In the genomic region with DNA sequence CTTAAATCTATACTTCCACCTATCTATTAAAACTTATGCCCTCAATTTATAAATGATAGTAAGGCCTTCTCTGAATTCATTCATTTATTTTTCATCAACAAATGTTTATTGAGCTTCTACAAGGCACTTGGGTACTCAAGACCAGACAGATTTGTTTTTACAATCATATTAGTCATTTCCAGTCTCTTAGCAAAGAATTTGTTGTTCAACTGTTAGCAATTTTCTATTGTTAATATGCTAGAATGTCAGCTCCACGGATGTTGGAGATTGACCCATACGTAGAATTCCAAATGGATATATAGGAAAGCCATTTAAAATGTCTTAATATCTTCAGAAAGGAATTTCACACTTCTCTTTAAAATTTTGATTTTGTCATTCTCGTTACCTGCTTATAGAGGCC, we compare ENCODE assay signal across 14 cellular contexts. TPM values are rescaled to one million over a fixed set of nuclear protein-coding genes. Genes with fewer than 3 reads are reported as not detected.
DNase-seq lines count a peak whose midpoint lies in the region; ATAC-seq and TF ChIP-seq lines count a peak whose summit lies in the region.
"Had no signal": no experiment of that assay in that cellular context is flagged by ENCODE, and none has a peak within 500 bp of the region (broad histone marks: within the 10 kb centered on the region; RNA-seq: fewer than 3 reads in every experiment).

No MANE protein-coding gene starts in this region.

- WGBS in spleen, 5 donors, result 88 to 99% (median 98%) methylated on average over 3 of the region's 3 CpGs
- WGBS in body of pancreas, 2 donors, result 88 to 96% methylated on average over 3 of the region's 3 CpGs

- H3K4me3 Mint-ChIP-seq in IgD-negative memory B cell, result peak overlapping the region in 2 of 4 donors; percentile 30 to 93
- H3K4me3 Mint-ChIP-seq in effector memory CD8-positive, alpha-beta T cell, result peak overlapping the region; percentile 77 to 96
- H3K4me3 Mint-ChIP-seq: activated naive CD4-positive, alpha-beta T cell treated with anti-CD3 and anti-CD28 coated beads, Interleukin-2, amount 50 U/mL, for 24 hours had no signal

- H3K27me3 Mint-ChIP-seq in IgD-negative memory B cell, result no peaks in the 10 kb centered on the region
- H3K27me3 Mint-ChIP-seq in effector memory CD8-positive, alpha-beta T cell, result no peaks in the 10 kb centered on the region
- H3K27me3 Mint-ChIP-seq: activated naive CD4-positive, alpha-beta T cell treated with anti-CD3 and anti-CD28 coated beads, Interleukin-2, amount 50 U/mL, for 24 hours had no signal

- H2AFZ ChIP-seq in osteoblast (ENCODE audit: low read length), result no peak overlapping the region

- TF ChIP-seq CTCF in osteoblast (IDR thresholded peaks at IDR 0.05; ENCODE audit: extremely low read depth, low read depth, low read length) (no peak), spleen (IDR thresholded peaks at IDR 0.05 in 8 of 11, conservative IDR thresholded peaks at IDR 0.05 in 3 of 11) (no peak), body of pancreas (IDR thresholded peaks at IDR 0.05) (no peak)

- no peaks in the 10 kb centered on the region for H3K27me3 ChIP-seq in osteoblast (ENCODE audit: insufficient read depth, low read length)
- no peaks in the 10 kb centered on the region for H3K27me3 ChIP-seq in spleen (replicated peaks in 1 of 7)
- no peaks in the 10 kb centered on the region for H3K27me3 ChIP-seq in body of pancreas

- H3K4me1 ChIP-seq in osteoblast (ENCODE audit: insufficient read depth, low read length) (peaks cover 77% of the 10 kb centered on the region), spleen (peaks cover 16 to 95% (median 76%) of the 10 kb centered on the region in 6 donors), body of pancreas (peaks cover 83% of the 10 kb centered on the region)

- no peak for TF ChIP-seq POLR2A in spleen (IDR thresholded peaks at IDR 0.05)
- TF ChIP-seq POLR2A in body of pancreas (IDR thresholded peaks at IDR 0.05), result no peak

- ATAC-seq in effector memory CD8-positive, alpha-beta T cell (replicated peaks), result no peak
- ATAC-seq in body of pancreas, result no peak
- ATAC-seq: HCT116 had no signal

- H3K36me3 Mint-ChIP-seq in IgD-negative memory B cell, result peaks cover 13% of the 10 kb centered on the region
- H3K36me3 Mint-ChIP-seq in effector memory CD8-positive, alpha-beta T cell (ENCODE audit: insufficient read depth), result peaks cover 44% of the 10 kb centered on the region

- H3K4me1 Mint-ChIP-seq in IgD-negative memory B cell, result peaks cover 36 to 74% (median 54%) of the 10 kb centered on the region in 3 donors
- peaks cover 39 to 68% of the 10 kb centered on the region in 2 donors for H3K4me1 Mint-ChIP-seq in effector memory CD8-positive, alpha-beta T cell (ENCODE audit: low read depth in 2 of 2)

- intact Hi-C loops in spleen (cut with DNase I; ENCODE audit: low total_unique reads), result no loop called here
- intact Hi-C loops in body of pancreas (cut with DNase I), result no loop called here

- H4K20me1 ChIP-seq in osteoblast (ENCODE audit: insufficient read depth, low read length), result no peaks in the 10 kb centered on the region

- H3K36me3 ChIP-seq in osteoblast (ENCODE audit: insufficient read depth, low read length), result peaks cover 57% of the 10 kb centered on the region
- peaks cover 0 to 61% (median 22%) of the 10 kb centered on the region in 6 donors for H3K36me3 ChIP-seq in spleen
- peaks cover 1 to 4% of the 10 kb centered on the region in 2 donors for H3K36me3 ChIP-seq in body of pancreas (replicated peaks in 1 of 2; ENCODE audit: insufficient read depth in 1 of 2, low read depth in 2 of 2)
- H3K36me3 ChIP-seq: prostate gland had no signal

- H3K9me3 Mint-ChIP-seq in IgD-negative memory B cell, result no peaks in the 10 kb centered on the region
- H3K9me3 Mint-ChIP-seq in effector memory CD8-positive, alpha-beta T cell, result no peaks in the 10 kb centered on the region
- H3K9me3 Mint-ChIP-seq: activated naive CD4-positive, alpha-beta T cell treated with anti-CD3 and anti-CD28 coated beads, Interleukin-2, amount 50 U/mL, for 24 hours had no signal

- H3K27ac Mint-ChIP-seq in IgD-negative memory B cell, result peak overlapping the region; percentile 59 to 92 (median 83)
- H3K27ac Mint-ChIP-seq in effector memory CD8-positive, alpha-beta T cell, result peak overlapping the region; percentile 89 to 94

- peaks cover 64% of the 10 kb centered on the region for H3K79me2 ChIP-seq in osteoblast (ENCODE audit: insufficient read depth, low read length)

- DNase-seq in AG08395 (ENCODE audit: low spot score), result peak; percentile 43
- DNase-seq in effector memory CD8-positive, alpha-beta T cell, result no peak
- DNase-seq in osteoblast (ENCODE audit: insufficient read length, low spot score, missing footprints), result peak; percentile 78
- DNase-seq in spleen, result no peak
- no peak for DNase-seq in activated CD4-positive, alpha-beta T cell treated with anti-CD3 and anti-CD28 coated beads for 48 hours
- no peak for DNase-seq in body of pancreas
- no peak for DNase-seq in NCI-H2196 (lab: John Stamatoyannopoulos, UW; ENCODE audit: unreplicated experiment)
- DNase-seq: activated CD4-positive, alpha-beta T cell treated with anti-CD3 and anti-CD28 coated beads for 1 hour; C1 segment of cervical spinal cord; SHP77 had no signal

- H3K4me3 ChIP-seq in osteoblast (ENCODE audit: insufficient read depth, low read length) (no peak overlapping the region), spleen (peak overlapping the region in 1 of 8 donors; percentile 78), body of pancreas (no peak overlapping the region)

- H3K4me2 ChIP-seq in osteoblast (ENCODE audit: insufficient read depth, low read length), result peak overlapping the region; percentile 41

- H3K9me3 ChIP-seq in osteoblast (ENCODE audit: low read depth, low read length) (no peaks in the 10 kb centered on the region), spleen (no peaks in the 10 kb centered on the region), body of pancreas (no peaks in the 10 kb centered on the region)
- H3K9me3 ChIP-seq: prostate gland had no signal

- H3K27ac ChIP-seq in osteoblast (ENCODE audit: low read depth, low read length) (peak overlapping the region; percentile 100), spleen (peak overlapping the region in 3 of 8 donors; percentile 96), body of pancreas (no peak overlapping the region)

RNA-seq across cellular contexts. Expression of a gene that starts 36.7 kb away (rescaled TPM):
- polyA plus RNA-seq in IgD-negative memory B cell (113 TPM), spleen (1 to 10 TPM; 4.8 to 8.4 (median 5.6) TPM)
- total RNA-seq in osteoblast (181 and 196 TPM in 2 replicates), spleen (100 to 1,000 TPM in 2 of 7 donors, 10 to 100 TPM in 5; 42.8 to 122 (median 73.7) TPM), body of pancreas (10 to 100 TPM; 48.5 to 60.4 TPM)

Comparison
In these comparisons a context has a peak if more than half of its experiments do, and no peak if none do; other contexts are left out.
1. DNase-seq: peak in AG08395 (single experiment) and osteoblast (single experiment); none in effector memory CD8-positive, alpha-beta T cell (0 of 3), spleen (single experiment), activated CD4-positive, alpha-beta T cell treated with anti-CD3 and anti-CD28 coated beads for 48 hours (single experiment), body of pancreas (0 of 4) and NCI-H2196 (single experiment).